ENCODE assay signal across 8 cellular contexts in genomic region chr11:33987975-33988580, GRCh38.
A peak's percentile ranks its signal among the peaks of the same experiment; 100 is the strongest.
DNase-seq lines count a peak whose midpoint lies in the region; ATAC-seq and TF ChIP-seq lines count a peak whose summit lies in the region.

No MANE protein-coding gene starts in this region.

- H3K27me3 ChIP-seq in Loucy (ENCODE audit: insufficient read depth, low read length, poor library complexity, severe bottlenecking) (peaks cover 8% of the 10 kb centered on the region), SJSA1 (replicated peaks) (no peaks in the 10 kb centered on the region), ovary (no peaks in the 10 kb centered on the region), tibial artery (no peaks in the 10 kb centered on the region)

- no peak for TF ChIP-seq POLR2A in ovary (IDR thresholded peaks at IDR 0.05)

- H3K36me3 ChIP-seq in Loucy (ENCODE audit: insufficient read depth, low read length) (no peaks in the 10 kb centered on the region), SJSA1 (no peaks in the 10 kb centered on the region), ovary (no peaks in the 10 kb centered on the region), tibial artery (no peaks in the 10 kb centered on the region)

- intact Hi-C loops in ovary (cut with DNase I), result loop anchor here in 1 of 4 donors (10.0 kb wide), 1 partner anchor 133 kb away; no protein-coding TSS in a partner anchor
- intact Hi-C loops in tibial artery (cut with DNase I; ENCODE audit: low total_unique reads), result no loop called here

- no peak overlapping the region for H3K4me3 ChIP-seq in Loucy (ENCODE audit: low read length, poor library complexity, severe bottlenecking)
- no peak overlapping the region for H3K4me3 ChIP-seq in SJSA1
- no peak overlapping the region for H3K4me3 ChIP-seq in ovary
- no peak overlapping the region for H3K4me3 ChIP-seq in tibial artery

- no peak overlapping the region for H3K4me2 ChIP-seq in Loucy (ENCODE audit: low read depth, low read length, poor library complexity, severe bottlenecking)

- no peak for ATAC-seq in GM18861 (IDR thresholded peaks at IDR 0.05; ENCODE audit: unreplicated experiment)

- H4K20me1 ChIP-seq in Loucy (ENCODE audit: insufficient read depth, low read length, poor library complexity, severe bottlenecking), result no peaks in the 10 kb centered on the region

- no peaks in the 10 kb centered on the region for H3K79me2 ChIP-seq in Loucy (ENCODE audit: insufficient read depth, low read length)

- H3K27ac ChIP-seq in SJSA1 (no peak overlapping the region), ovary (no peak overlapping the region), tibial artery (no peak overlapping the region)

- peak; percentile 83 for TF ChIP-seq CTCF in GM12874 (IDR thresholded peaks at IDR 0.05; ENCODE audit: insufficient read depth, low read depth, low read length)
- TF ChIP-seq CTCF in Loucy (conservative IDR thresholded peaks at IDR 0.05; ENCODE audit: low read length), result peak; percentile 85
- peak in 2 of 3 donors; percentile 17 to 35 for TF ChIP-seq CTCF in ovary (IDR thresholded peaks at IDR 0.05)
- peak; percentile 53 to 59 for TF ChIP-seq CTCF in tibial artery (IDR thresholded peaks at IDR 0.05)

- no peak for TF ChIP-seq EP300 in ovary (IDR thresholded peaks at IDR 0.05)

- no peaks in the 10 kb centered on the region for H3K9me3 ChIP-seq in Loucy (ENCODE audit: insufficient read depth, low read depth, low read length)
- no peaks in the 10 kb centered on the region for H3K9me3 ChIP-seq in SJSA1 (replicated peaks)
- no peaks in the 10 kb centered on the region for H3K9me3 ChIP-seq in ovary
- H3K9me3 ChIP-seq in tibial artery, result no peaks in the 10 kb centered on the region

- no peaks in the 10 kb centered on the region for H3K9me2 ChIP-seq in Loucy (replicated peaks; ENCODE audit: low read depth, low read length)

- no peak overlapping the region for H3K9ac ChIP-seq in Loucy (ENCODE audit: low read depth, low read length, poor library complexity, severe bottlenecking)

- WGBS in ovary, 3 donors, result 49 to 51% (median 49%) methylated on average over 12 of the region's 12 CpGs

- DNase-seq in SJSA1 (ENCODE audit: low read depth in 1 of 2, low spot score in 2 of 2) (peak; percentile 25 to 68), germinal center (ENCODE audit: low spot score) (peak; percentile 44), ovary (peak; percentile 35 to 63 (median 44)), tibial artery (peak; percentile 66 to 76)
- DNase-seq in activated gamma-delta T cell treated with anti-CD3 and anti-CD28 coated beads, Interleukin-2, amount 50 U/mL, for 16 hours (ENCODE audit: low read depth), result peak; percentile 68

- peaks cover 12% of the 10 kb centered on the region for H3K4me1 ChIP-seq in Loucy (ENCODE audit: insufficient read depth, low read length, poor library complexity, severe bottlenecking)
- H3K4me1 ChIP-seq in SJSA1 (replicated peaks), result no peaks in the 10 kb centered on the region
- no peaks in the 10 kb centered on the region for H3K4me1 ChIP-seq in ovary (ENCODE audit: insufficient read depth)
- H3K4me1 ChIP-seq in tibial artery, result no peaks in the 10 kb centered on the region

- peaks cover 6% of the 10 kb centered on the region for H3F3A ChIP-seq in Loucy (ENCODE audit: low read depth)

- H2AFZ ChIP-seq in Loucy (ENCODE audit: low read length), result no peak overlapping the region

Comparison
In these comparisons a context has a peak if more than half of its experiments do, and no peak if none do; other contexts are left out.
1. CTCF ChIP-seq: peak in every context shown above with its lines; median percentile 85 in Loucy; 83 in GM12874; 56 in tibial artery; 26 in ovary.